In the genomic region with DNA sequence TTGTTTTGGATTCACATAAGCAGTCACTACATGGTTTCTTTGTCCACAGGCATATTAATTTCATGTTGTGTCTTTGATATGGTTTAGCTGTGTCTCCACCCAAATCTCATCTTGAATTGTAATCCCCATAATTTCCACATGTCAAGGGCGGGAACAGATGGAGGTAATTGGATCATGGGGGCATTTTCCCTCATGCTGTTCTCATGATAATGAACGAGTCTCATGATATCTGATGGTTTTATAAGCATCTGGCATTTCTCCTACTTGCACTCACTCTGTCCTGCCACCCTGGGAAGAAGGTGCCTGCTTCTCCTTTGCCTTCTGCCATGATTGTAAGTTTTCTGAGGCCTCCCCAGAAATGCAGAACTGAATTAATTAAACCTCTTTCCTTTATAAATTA, we compare ENCODE assay signal across 26 cellular contexts.
DNase-seq lines count a peak whose midpoint lies in the region; ATAC-seq and TF ChIP-seq lines count a peak whose summit lies in the region.
"Had no signal": no experiment of that assay in that cellular context is flagged by ENCODE, and none has a peak within 500 bp of the region (broad histone marks: within the 10 kb centered on the region; RNA-seq: fewer than 3 reads in every experiment).

No MANE protein-coding gene starts in this region.

- H3K27ac ChIP-seq in WERI-Rb-1, result no peak overlapping the region
- H3K27ac ChIP-seq: A549, PC-9, SJCRH30 had no signal

- H3K36me3 ChIP-seq in WERI-Rb-1, result no peaks in the 10 kb centered on the region
- H3K36me3 ChIP-seq: SJCRH30 had no signal

- no peak for TF ChIP-seq CTCF in WERI-Rb-1 (IDR thresholded peaks at IDR 0.05; ENCODE audit: low read depth, low read length)

- H3K27me3 ChIP-seq in WERI-Rb-1 (ENCODE audit: insufficient read depth, low read depth, severe bottlenecking), result no peaks in the 10 kb centered on the region
- H3K27me3 ChIP-seq: SJCRH30 had no signal

- H3K4me3 ChIP-seq in WERI-Rb-1 (ENCODE audit: low read depth, low read length), result no peak overlapping the region
- H3K4me3 ChIP-seq: A549, PC-9, SJCRH30 had no signal

- DNase-seq in DMS 273 treated with DMSO at 0.1 percent for 48 hours (lab: John Stamatoyannopoulos, UW) (peak; percentile 84), NCI-H2171 treated with DMSO at 0.1 percent for 48 hours (lab: John Stamatoyannopoulos, UW) (peak; percentile 89), NCI-H82 (lab: John Stamatoyannopoulos, UW) (peak; percentile 91), WERI-Rb-1 (peak; percentile 21), EL (no peak)
- DNase-seq: AML-193; C1 segment of cervical spinal cord; CD4-positive, alpha-beta memory T cell; COR-L47; DMS79 treated with DMSO at 0.1 percent for 48 hours; Karpas-422; NCI-H1092; NCI-H1417 treated with DMSO at 0.1 percent for 48 hours; NCI-H187 treated with DMSO at 0.1 percent for 48 hours; NCI-H2107; NCI-H226; NCI-H526 treated with DMSO at 0.1 percent for 48 hours; PC-9; SJCRH30; T-helper 1 cell had no signal

- no peaks in the 10 kb centered on the region for H3K9me3 ChIP-seq in WERI-Rb-1 (ENCODE audit: severe bottlenecking)
- H3K9me3 ChIP-seq: A549, SJCRH30 had no signal

- no peak for ATAC-seq in HG03571 (IDR thresholded peaks at IDR 0.05; ENCODE audit: unreplicated experiment)
- no peak for ATAC-seq in HG03280 (IDR thresholded peaks at IDR 0.05; ENCODE audit: unreplicated experiment)
- ATAC-seq in GM18502 (IDR thresholded peaks at IDR 0.05; ENCODE audit: poor library complexity, unreplicated experiment), result no peak
- ATAC-seq: A549, HepG2, Right ventricle myocardium inferior had no signal
